Comparison of ENCODE assay signal across 8 cellular contexts in the genomic region with DNA sequence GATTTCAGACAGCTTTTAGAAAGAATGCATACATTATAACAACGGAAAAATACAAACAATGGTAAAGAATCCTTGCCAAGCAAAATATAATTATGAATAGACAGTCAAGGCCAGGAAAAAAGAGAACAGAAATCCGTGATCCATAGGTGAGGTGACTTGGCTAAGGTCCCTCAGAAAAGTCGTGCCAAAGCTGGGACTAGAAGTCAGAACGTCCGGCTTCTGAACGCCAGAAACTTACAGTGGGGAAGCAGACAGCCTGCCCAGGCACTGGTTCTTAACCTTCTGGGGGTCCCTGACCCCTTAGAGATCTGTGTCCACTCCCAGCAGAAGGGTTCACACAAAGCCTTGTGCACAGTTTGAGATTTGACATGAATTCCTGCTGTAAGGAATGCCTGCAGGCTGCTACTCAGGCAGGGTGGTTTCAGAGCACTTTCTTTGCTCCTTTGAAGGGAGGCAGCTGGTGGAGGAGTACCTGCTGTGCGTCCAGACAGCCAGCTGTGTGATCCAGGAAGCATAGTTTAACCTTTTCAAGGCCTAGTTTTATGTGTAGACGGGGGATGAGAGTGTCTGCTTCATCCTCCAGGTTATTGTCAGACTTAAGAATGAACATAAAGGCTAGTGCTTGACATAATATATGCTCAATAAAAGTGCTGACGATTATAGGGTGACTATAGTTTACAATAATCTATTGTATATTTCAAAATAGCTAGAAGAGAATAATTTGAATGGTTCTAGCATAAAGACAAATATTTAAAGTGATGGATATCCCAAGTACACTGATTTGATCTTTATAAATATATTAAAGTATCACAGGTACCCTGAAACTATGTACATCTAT. TPM values are rescaled to one million over a fixed set of nuclear protein-coding genes. Genes with fewer than 3 reads are reported as not detected.
DNase-seq lines count a peak whose midpoint lies in the region; ATAC-seq and TF ChIP-seq lines count a peak whose summit lies in the region.

No MANE protein-coding gene starts in this region.

- peak overlapping the region; percentile 72 for H3K27ac Mint-ChIP-seq in chondrocyte (ENCODE audit: unreplicated experiment)

- H3K27me3 Mint-ChIP-seq in chondrocyte (ENCODE audit: low read depth) = no peaks in the 10 kb centered on the region

- no peak for ATAC-seq in HG03342 (IDR thresholded peaks at IDR 0.05; ENCODE audit: unreplicated experiment)

- H3K4me1 ChIP-seq in ACC112 (ENCODE audit: control insufficient read depth, insufficient read depth, low read length, unreplicated experiment) = peaks cover 10% of the 10 kb centered on the region
- H3K4me1 ChIP-seq in liver (ENCODE audit: control insufficient read depth in 4 of 4, insufficient read depth in 4 of 4, low read length in 3 of 4) = peaks cover 0 to 30% (median 17%) of the 10 kb centered on the region in 4 donors

- H2AFZ ChIP-seq in ACC112 (ENCODE audit: low read length, unreplicated experiment) = no peak overlapping the region

- no peaks in the 10 kb centered on the region for H3K27me3 ChIP-seq in ACC112 (ENCODE audit: insufficient read depth, low read length)
- H3K27me3 ChIP-seq in liver (ENCODE audit: control insufficient read depth in 4 of 4, insufficient read depth in 4 of 4, low read length in 3 of 4) = no peaks in the 10 kb centered on the region

- H3K79me2 ChIP-seq in ACC112 (ENCODE audit: control insufficient read depth, insufficient read depth, low read length, unreplicated experiment) = no peaks in the 10 kb centered on the region

- no peak for TF ChIP-seq RAD21 in Ishikawa (IDR thresholded peaks at IDR 0.05; ENCODE audit: low read depth)
- TF ChIP-seq RAD21 in liver (IDR thresholded peaks at IDR 0.05) = no peak

- TF ChIP-seq CTCF in chondrocyte (IDR thresholded peaks at IDR 0.05) (no peak), liver (IDR thresholded peaks at IDR 0.05; ENCODE audit: low read depth, low read length, missing input control) (no peak)

- H3K4me3 ChIP-seq in ACC112 (ENCODE audit: low read depth, low read length) (peak overlapping the region; percentile 85), liver (ENCODE audit: low read depth in 1 of 3, low read length in 3 of 3) (peak overlapping the region; percentile 54 to 74 (median 73))

- H3K4me3 Mint-ChIP-seq in chondrocyte (ENCODE audit: unreplicated experiment) = peak overlapping the region; percentile 75

- no peaks in the 10 kb centered on the region for H3K36me3 Mint-ChIP-seq in chondrocyte (ENCODE audit: low read depth)

- H3K27ac ChIP-seq in ACC112 (ENCODE audit: low read depth, low read length) (no peak overlapping the region), liver (ENCODE audit: low read depth in 1 of 2, low read length in 2 of 2) (peak overlapping the region; percentile 43 to 71), temporal lobe (ENCODE audit: low read depth, low read length) (peak overlapping the region; percentile 98)

- H3K36me3 ChIP-seq in ACC112 (ENCODE audit: insufficient read depth, low read length) (no peaks in the 10 kb centered on the region), liver (ENCODE audit: control insufficient read depth in 4 of 4, insufficient read depth in 3 of 4, low read depth in 1 of 4, low read length in 3 of 4) (no peaks in the 10 kb centered on the region)

- no peaks in the 10 kb centered on the region for H3K9me3 ChIP-seq in liver (ENCODE audit: control insufficient read depth in 4 of 4, low read length in 3 of 4)

- H3K4me1 Mint-ChIP-seq in chondrocyte (ENCODE audit: low read depth) = peaks cover 61% of the 10 kb centered on the region

- peak; percentile 75 for TF ChIP-seq EP300 in Ishikawa (IDR thresholded peaks at IDR 0.05; ENCODE audit: borderline replicate concordance)

- H3K9ac ChIP-seq in liver (ENCODE audit: low read depth in 1 of 2, low read length in 2 of 2) = peak overlapping the region; percentile 26 to 69

- WGBS in liver = 28% methylated on average over 9 of the region's 9 CpGs

- no peaks in the 10 kb centered on the region for H3K9me3 Mint-ChIP-seq in chondrocyte (ENCODE audit: low read depth)

- DNase-seq in chondrocyte (ENCODE audit: low spot score) = no peak
- DNase-seq in 8988T = no peak
- DNase-seq in NCI-H1436 (lab: John Stamatoyannopoulos, UW) = no peak

TF ChIP-seq in Ishikawa, 13 proteins besides CTCF, POLR2A, EP300 and RAD21 (continues in another document):
- TF ChIP-seq EGR1 (IDR thresholded peaks at IDR 0.05) (no peak), NFIC (IDR thresholded peaks at IDR 0.05) (peak; percentile 88), FOXM1 (IDR thresholded peaks at IDR 0.05; ENCODE audit: borderline replicate concordance, low read depth) (peak; percentile 70; the same call in 1 of the 2 replicates), TEAD4 (IDR thresholded peaks at IDR 0.05) (peak; percentile 65), TCF12 (IDR thresholded peaks at IDR 0.05; ENCODE audit: low read depth) (peak; percentile 89; the same call in 1 of the 2 replicates)
- TF ChIP-seq, protein P1, sequence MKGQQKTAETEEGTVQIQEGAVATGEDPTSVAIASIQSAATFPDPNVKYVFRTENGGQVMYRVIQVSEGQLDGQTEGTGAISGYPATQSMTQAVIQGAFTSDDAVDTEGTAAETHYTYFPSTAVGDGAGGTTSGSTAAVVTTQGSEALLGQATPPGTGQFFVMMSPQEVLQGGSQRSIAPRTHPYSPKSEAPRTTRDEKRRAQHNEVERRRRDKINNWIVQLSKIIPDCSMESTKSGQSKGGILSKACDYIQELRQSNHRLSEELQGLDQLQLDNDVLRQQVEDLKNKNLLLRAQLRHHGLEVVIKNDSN (IDR thresholded peaks at IDR 0.05) = 0 out of 2 replicates have a peak, but pooled peaks have one; percentile 26
- TF ChIP-seq, protein P2, sequence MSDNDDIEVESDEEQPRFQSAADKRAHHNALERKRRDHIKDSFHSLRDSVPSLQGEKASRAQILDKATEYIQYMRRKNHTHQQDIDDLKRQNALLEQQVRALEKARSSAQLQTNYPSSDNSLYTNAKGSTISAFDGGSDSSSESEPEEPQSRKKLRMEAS (IDR thresholded peaks at IDR 0.05) = peak; percentile 49; the same call in 1 of the 2 replicates

TF ChIP-seq in liver, 16 proteins besides CTCF, POLR2A, EP300 and RAD21 (continues in another document):
- no peak for TF ChIP-seq TAF1 (conservative IDR thresholded peaks at IDR 0.05)
- no peak for TF ChIP-seq GABPA (IDR thresholded peaks at IDR 0.05 in 1 of 2, conservative IDR thresholded peaks at IDR 0.05 in 1 of 2)
- TF ChIP-seq NR2F2 (IDR thresholded peaks at IDR 0.05) = no peak
- TF ChIP-seq EGR1 (IDR thresholded peaks at IDR 0.05; ENCODE audit: low read depth in 2 of 2) = no peak
- TF ChIP-seq JUND (IDR thresholded peaks at IDR 0.05) = no peak
- TF ChIP-seq HNF4G (IDR thresholded peaks at IDR 0.05) = no peak
- no peak for TF ChIP-seq SP1 (IDR thresholded peaks at IDR 0.05)
- no peak for TF ChIP-seq YY1 (IDR thresholded peaks at IDR 0.05)
- TF ChIP-seq FOXA1 (IDR thresholded peaks at IDR 0.05) = no peak
- TF ChIP-seq, protein P3, sequence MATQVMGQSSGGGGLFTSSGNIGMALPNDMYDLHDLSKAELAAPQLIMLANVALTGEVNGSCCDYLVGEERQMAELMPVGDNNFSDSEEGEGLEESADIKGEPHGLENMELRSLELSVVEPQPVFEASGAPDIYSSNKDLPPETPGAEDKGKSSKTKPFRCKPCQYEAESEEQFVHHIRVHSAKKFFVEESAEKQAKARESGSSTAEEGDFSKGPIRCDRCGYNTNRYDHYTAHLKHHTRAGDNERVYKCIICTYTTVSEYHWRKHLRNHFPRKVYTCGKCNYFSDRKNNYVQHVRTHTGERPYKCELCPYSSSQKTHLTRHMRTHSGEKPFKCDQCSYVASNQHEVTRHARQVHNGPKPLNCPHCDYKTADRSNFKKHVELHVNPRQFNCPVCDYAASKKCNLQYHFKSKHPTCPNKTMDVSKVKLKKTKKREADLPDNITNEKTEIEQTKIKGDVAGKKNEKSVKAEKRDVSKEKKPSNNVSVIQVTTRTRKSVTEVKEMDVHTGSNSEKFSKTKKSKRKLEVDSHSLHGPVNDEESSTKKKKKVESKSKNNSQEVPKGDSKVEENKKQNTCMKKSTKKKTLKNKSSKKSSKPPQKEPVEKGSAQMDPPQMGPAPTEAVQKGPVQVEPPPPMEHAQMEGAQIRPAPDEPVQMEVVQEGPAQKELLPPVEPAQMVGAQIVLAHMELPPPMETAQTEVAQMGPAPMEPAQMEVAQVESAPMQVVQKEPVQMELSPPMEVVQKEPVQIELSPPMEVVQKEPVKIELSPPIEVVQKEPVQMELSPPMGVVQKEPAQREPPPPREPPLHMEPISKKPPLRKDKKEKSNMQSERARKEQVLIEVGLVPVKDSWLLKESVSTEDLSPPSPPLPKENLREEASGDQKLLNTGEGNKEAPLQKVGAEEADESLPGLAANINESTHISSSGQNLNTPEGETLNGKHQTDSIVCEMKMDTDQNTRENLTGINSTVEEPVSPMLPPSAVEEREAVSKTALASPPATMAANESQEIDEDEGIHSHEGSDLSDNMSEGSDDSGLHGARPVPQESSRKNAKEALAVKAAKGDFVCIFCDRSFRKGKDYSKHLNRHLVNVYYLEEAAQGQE (IDR thresholded peaks at IDR 0.05) = no peak
- TF ChIP-seq, protein P4, sequence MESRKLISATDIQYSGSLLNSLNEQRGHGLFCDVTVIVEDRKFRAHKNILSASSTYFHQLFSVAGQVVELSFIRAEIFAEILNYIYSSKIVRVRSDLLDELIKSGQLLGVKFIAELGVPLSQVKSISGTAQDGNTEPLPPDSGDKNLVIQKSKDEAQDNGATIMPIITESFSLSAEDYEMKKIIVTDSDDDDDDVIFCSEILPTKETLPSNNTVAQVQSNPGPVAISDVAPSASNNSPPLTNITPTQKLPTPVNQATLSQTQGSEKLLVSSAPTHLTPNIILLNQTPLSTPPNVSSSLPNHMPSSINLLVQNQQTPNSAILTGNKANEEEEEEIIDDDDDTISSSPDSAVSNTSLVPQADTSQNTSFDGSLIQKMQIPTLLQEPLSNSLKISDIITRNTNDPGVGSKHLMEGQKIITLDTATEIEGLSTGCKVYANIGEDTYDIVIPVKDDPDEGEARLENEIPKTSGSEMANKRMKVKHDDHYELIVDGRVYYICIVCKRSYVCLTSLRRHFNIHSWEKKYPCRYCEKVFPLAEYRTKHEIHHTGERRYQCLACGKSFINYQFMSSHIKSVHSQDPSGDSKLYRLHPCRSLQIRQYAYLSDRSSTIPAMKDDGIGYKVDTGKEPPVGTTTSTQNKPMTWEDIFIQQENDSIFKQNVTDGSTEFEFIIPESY (IDR thresholded peaks at IDR 0.05) = no peak
- TF ChIP-seq, protein P5, sequence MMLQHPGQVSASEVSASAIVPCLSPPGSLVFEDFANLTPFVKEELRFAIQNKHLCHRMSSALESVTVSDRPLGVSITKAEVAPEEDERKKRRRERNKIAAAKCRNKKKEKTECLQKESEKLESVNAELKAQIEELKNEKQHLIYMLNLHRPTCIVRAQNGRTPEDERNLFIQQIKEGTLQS (IDR thresholded peaks at IDR 0.05) = no peak
- no peak for TF ChIP-seq RXRA (IDR thresholded peaks at IDR 0.05)

RNA-seq across cellular contexts. Expression of a gene that starts 0.9 kb away (rescaled TPM):
- 5.8 to 16.8 TPM (median 6.0 TPM) in 3 replicates for total RNA-seq in chondrocyte
- total RNA-seq in liver = 1 to 10 TPM; 3.3 to 6.1 TPM
- polyA plus RNA-seq in liver = 1 to 10 TPM in 1 of 2 donors, under 1 TPM in 1; 0.71 to 2.0 TPM
- 0.49 TPM for total RNA-seq in temporal lobe

RNA-seq across cellular contexts. Expression of a gene that starts 30.9 kb away (rescaled TPM):
- total RNA-seq in chondrocyte (214 to 227 TPM (median 224 TPM) in 3 replicates), liver (100 to 1,000 TPM; 102 to 108 TPM), temporal lobe (260 TPM)
- 10 to 100 TPM; 43.0 to 54.5 TPM for polyA plus RNA-seq in liver
